Comparison of ENCODE assay signal across 3 cellular contexts in genomic region chr3:156580986-156581385, GRCh38.
TF ChIP-seq lines count a peak whose summit lies in the region.

No MANE protein-coding gene starts in this region.

TF ChIP-seq in HepG2, 621 proteins besides CTCF, POLR2A, EP300 and RAD21:
- TF ChIP-seq EEA1 (CRISPR knock-in tag; IDR thresholded peaks at IDR 0.05; ENCODE audit: borderline replicate concordance) (no peak), MAFK (conservative IDR thresholded peaks at IDR 0.05 in 1 of 2, IDR thresholded peaks at IDR 0.05 in 1 of 2; ENCODE audit: low read length in 2 of 2) (peak in 1 of 2 experiments; percentile 66; a peak in 2 of 4 replicates), TIGD3 (CRISPR knock-in tag; IDR thresholded peaks at IDR 0.05; ENCODE audit: borderline replicate concordance) (no peak), MAFF (IDR thresholded peaks at IDR 0.05; ENCODE audit: low read depth, low read length) (peak; percentile 46; the same call in 1 of the 2 replicates), ZNF768 (CRISPR knock-in tag; IDR thresholded peaks at IDR 0.05) (no peak), ZNF275 (CRISPR knock-in tag; IDR thresholded peaks at IDR 0.05; ENCODE audit: borderline replicate concordance) (no peak)
TF ChIP-seq in HepG2: peak in this region for 2.

TF ChIP-seq in IMR-90, 13 proteins besides CTCF, POLR2A, EP300 and RAD21:
- TF ChIP-seq MAFK (IDR thresholded peaks at IDR 0.05; ENCODE audit: low read depth, low read length) (0 out of 2 replicates have a peak, but pooled peaks have one; percentile 48), BHLHE40 (IDR thresholded peaks at IDR 0.05; ENCODE audit: low read depth, low read length) (no peak)

TF ChIP-seq in K562, 482 proteins besides CTCF, POLR2A, EP300 and RAD21:
- TF ChIP-seq XRCC5 (IDR thresholded peaks at IDR 0.05; ENCODE audit: low read depth, low read length) = no peak
- TF ChIP-seq ZNF316 (IDR thresholded peaks at IDR 0.05) = peak; percentile 78
- peak; percentile 68 for TF ChIP-seq C11orf30 (IDR thresholded peaks at IDR 0.05; ENCODE audit: low read depth)
- no peak for TF ChIP-seq MYC (IDR thresholded peaks at IDR 0.05; ENCODE audit: low read depth, low read length)
- no peak for TF ChIP-seq MYC (CRISPR knock-in tag; IDR thresholded peaks at IDR 0.05; ENCODE audit: borderline replicate concordance, low read depth)
- peak; percentile 43; the same call in 1 of the 2 replicates for TF ChIP-seq MAFK (IDR thresholded peaks at IDR 0.05; ENCODE audit: low read length)
- TF ChIP-seq, protein P1, sequence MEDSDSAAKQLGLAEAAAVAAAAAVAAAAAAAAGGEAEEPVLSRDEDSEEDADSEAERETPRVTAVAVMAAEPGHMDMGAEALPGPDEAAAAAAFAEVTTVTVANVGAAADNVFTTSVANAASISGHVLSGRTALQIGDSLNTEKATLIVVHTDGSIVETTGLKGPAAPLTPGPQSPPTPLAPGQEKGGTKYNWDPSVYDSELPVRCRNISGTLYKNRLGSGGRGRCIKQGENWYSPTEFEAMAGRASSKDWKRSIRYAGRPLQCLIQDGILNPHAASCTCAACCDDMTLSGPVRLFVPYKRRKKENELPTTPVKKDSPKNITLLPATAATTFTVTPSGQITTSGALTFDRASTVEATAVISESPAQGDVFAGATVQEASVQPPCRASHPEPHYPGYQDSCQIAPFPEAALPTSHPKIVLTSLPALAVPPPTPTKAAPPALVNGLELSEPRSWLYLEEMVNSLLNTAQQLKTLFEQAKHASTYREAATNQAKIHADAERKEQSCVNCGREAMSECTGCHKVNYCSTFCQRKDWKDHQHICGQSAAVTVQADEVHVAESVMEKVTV (CRISPR knock-in tag; IDR thresholded peaks at IDR 0.05) = no peak
- TF ChIP-seq MAFF (IDR thresholded peaks at IDR 0.05; ENCODE audit: low read length) = peak; percentile 39
- 0 out of 2 replicates have a peak, but pooled peaks have one; percentile 26 for TF ChIP-seq MAFG (tag; conservative IDR thresholded peaks at IDR 0.05)
